Comparison of ENCODE assay signal across 18 cellular contexts in the genomic region with DNA sequence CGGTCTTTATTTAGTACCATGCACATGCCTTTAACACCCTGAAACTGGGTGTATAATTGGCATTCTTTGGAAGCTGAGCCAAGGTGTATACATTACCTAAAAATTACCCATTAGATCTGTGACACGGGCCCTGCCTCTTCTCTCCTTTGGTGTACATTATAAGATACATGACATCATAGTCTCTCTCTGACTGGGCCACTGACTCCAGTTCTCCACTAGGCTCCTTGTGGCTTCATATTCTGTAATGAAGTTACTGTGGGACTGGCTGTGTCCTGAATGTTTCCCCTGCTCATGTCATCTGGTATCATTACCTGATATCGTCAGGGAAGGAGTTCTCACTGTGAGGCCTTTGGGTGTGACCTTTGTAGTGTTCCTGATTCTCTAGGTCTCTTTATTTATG.
DNase-seq lines count a peak whose midpoint lies in the region; ATAC-seq, FAIRE-seq and TF ChIP-seq lines count a peak whose summit lies in the region.
"Had no signal": no experiment of that assay in that cellular context is flagged by ENCODE, and none has a peak within 500 bp of the region (broad histone marks: within the 10 kb centered on the region; RNA-seq: fewer than 3 reads in every experiment).

No MANE protein-coding gene starts in this region.

- DNase-seq in activated T-cell treated with anti-CD3 and anti-CD28 coated beads, Interleukin-2, amount 50 U/mL, for 72 hours, result no peak
- DNase-seq in activated T-cell treated with anti-CD3 and anti-CD28 coated beads for 4 hours (no peak), GM12878 (ENCODE audit: low read depth, low spot score) (no peak), vagina (ENCODE audit: extremely low spot score in 2 of 2) (no peak), NCI-H1436 (lab: John Stamatoyannopoulos, UW) (no peak)
- DNase-seq in stimulated activated naive CD8-positive, alpha-beta T cell treated with anti-CD3 and anti-CD28 coated beads, Interleukin-15, amount 100 ng/mL, for 72 hours, result no peak
- no peak for DNase-seq in stimulated activated naive CD8-positive, alpha-beta T cell treated with anti-CD3 and anti-CD28 coated beads, Interleukin-15, Interleukin-2, amounts not matched to agents 100 U/mL and 50 U/mL, for 24 hours
- no peak for DNase-seq in stimulated activated CD8-positive, alpha-beta memory T cell treated with anti-CD3 and anti-CD28 coated beads, Interleukin-4, amount 100 ng/mL, for 48 hours
- DNase-seq: 8988T; CD4-positive, alpha-beta memory T cell; GF-D8 had no signal

- no peaks in the 10 kb centered on the region for H3K79me2 ChIP-seq in GM12878 (ENCODE audit: control insufficient read depth, insufficient read depth, low read length)

- H3K4me1 ChIP-seq in GM12878 (ENCODE audit: control insufficient read depth, insufficient read depth, low read length) (no peaks in the 10 kb centered on the region), vagina (peaks cover 6% of the 10 kb centered on the region)
- H3K4me1 ChIP-seq: BLaER1 had no signal

- H3K4me3 ChIP-seq in GM12878 (no peak overlapping the region), vagina (no peak overlapping the region)
- H3K4me3 ChIP-seq: BLaER1, GM23248, HAP-1 had no signal

- peak; percentile 59 for FAIRE-seq in GM12878 (lab: Jason Lieb, UNC)
- FAIRE-seq: GM12891 had no signal

- H3K4me2 ChIP-seq in GM12878 (ENCODE audit: control insufficient read depth, insufficient read depth), result no peak overlapping the region
- H3K4me2 ChIP-seq: BLaER1 had no signal

- H3K36me3 ChIP-seq in GM12878 (ENCODE audit: control insufficient read depth in 2 of 2, insufficient read depth in 2 of 2, low read length in 1 of 2) (no peaks in the 10 kb centered on the region), vagina (no peaks in the 10 kb centered on the region)
- H3K36me3 ChIP-seq: BLaER1, HAP-1 had no signal

- no TSS peak for BruUV-seq in GM12878 (replicated peaks; lab: Mats Ljungman, UMichigan)

- no peak for TF ChIP-seq POLR2A in GM12878 (IDR thresholded peaks at IDR 0.05; ENCODE audit: low read depth, low read length)
- no peak for TF ChIP-seq POLR2A in vagina (IDR thresholded peaks at IDR 0.05)

- H3K9me3 Mint-ChIP-seq in activated T-cell treated with anti-CD3 and anti-CD28 coated beads, Interleukin-2, amount 50 U/mL, for 72 hours, result no peaks in the 10 kb centered on the region
- H3K9me3 Mint-ChIP-seq in stimulated activated naive CD8-positive, alpha-beta T cell treated with anti-CD3 and anti-CD28 coated beads, Interleukin-15, amount 100 ng/mL, for 72 hours, result no peaks in the 10 kb centered on the region
- H3K9me3 Mint-ChIP-seq: CD4-positive, alpha-beta memory T cell had no signal

- no peak overlapping the region for H3K4me3 Mint-ChIP-seq in activated T-cell treated with anti-CD3 and anti-CD28 coated beads, Interleukin-2, amount 50 U/mL, for 72 hours
- no peak overlapping the region for H3K4me3 Mint-ChIP-seq in stimulated activated naive CD8-positive, alpha-beta T cell treated with anti-CD3 and anti-CD28 coated beads, Interleukin-15, amount 100 ng/mL, for 72 hours
- H3K4me3 Mint-ChIP-seq: CD14-positive monocyte, IgD-negative memory B cell had no signal

- H3K36me3 Mint-ChIP-seq in activated T-cell treated with anti-CD3 and anti-CD28 coated beads, Interleukin-2, amount 50 U/mL, for 72 hours (ENCODE audit: insufficient read depth in 2 of 2), result no peaks in the 10 kb centered on the region
- H3K36me3 Mint-ChIP-seq: CD14-positive monocyte; CD4-positive, alpha-beta memory T cell; IgD-negative memory B cell had no signal

- no peak overlapping the region for H3K9ac ChIP-seq in GM12878 (ENCODE audit: control insufficient read depth, insufficient read depth, low read length)
- H3K9ac ChIP-seq: BLaER1, GM23248 had no signal

- POLR2A ChIA-PET in GM12878 (lab: Charles Lee), result interaction anchor here (1.5 kb wide), 1 partner anchor 12 kb away, joined by 3 read pairs; no protein-coding TSS in a partner anchor

- in situ Hi-C loops in GM12878 (cut with MboI), result no loop called here

- CTCF ChIA-PET in GM12878 (lab: Yijun Ruan, JAX), result no interaction called here

- H3K27me3 ChIP-seq in GM12878 (replicated peaks in 1 of 2; ENCODE audit: control insufficient read depth in 2 of 2, insufficient read depth in 2 of 2, low read length in 1 of 2) (no peaks in the 10 kb centered on the region), vagina (no peaks in the 10 kb centered on the region)
- H3K27me3 ChIP-seq: BLaER1 had no signal

- H3K27ac ChIP-seq in GM12878 (ENCODE audit: control insufficient read depth, insufficient read depth) (no peak overlapping the region), vagina (peak overlapping the region; percentile 40)
- H3K27ac ChIP-seq: BLaER1, GM23248, HL-60 had no signal

- no peak for TF ChIP-seq CTCF in GM12878 (IDR thresholded peaks at IDR 0.05 in 2 of 3, conservative IDR thresholded peaks at IDR 0.05 in 1 of 3; ENCODE audit: control insufficient read depth in 2 of 3, extremely low read depth in 1 of 3, insufficient read depth in 1 of 3, low read depth in 3 of 3, low read length in 3 of 3)
- no peak for TF ChIP-seq CTCF in vagina (IDR thresholded peaks at IDR 0.05)

- WGBS in GM12878 (ENCODE audit: insufficient coverage, insufficient replicate concordance, low lambda C conversion rate, missing lambda C conversion rate), result 29% methylated on average over 3 of the region's 3 CpGs

- no peak for TF ChIP-seq EP300 in GM12878 (IDR thresholded peaks at IDR 0.05; ENCODE audit: borderline replicate concordance in 1 of 2, control insufficient read depth in 1 of 2, low read depth in 2 of 2, low read length in 2 of 2)

- no peak for TF ChIP-seq RAD21 in GM12878 (IDR thresholded peaks at IDR 0.05; ENCODE audit: insufficient read depth, low read depth, low read length)

- intact Hi-C loops in GM12878 (cut with micrococcal nuclease; ENCODE audit: unreplicated experiment) (no loop called here), vagina (cut with DNase I) (no loop called here)

- peaks cover 6% of the 10 kb centered on the region for H3K4me1 Mint-ChIP-seq in activated T-cell treated with anti-CD3 and anti-CD28 coated beads, Interleukin-2, amount 50 U/mL, for 72 hours (ENCODE audit: low read depth)
- H3K4me1 Mint-ChIP-seq in stimulated activated naive CD8-positive, alpha-beta T cell treated with anti-CD3 and anti-CD28 coated beads, Interleukin-15, amount 100 ng/mL, for 72 hours, result no peaks in the 10 kb centered on the region
- H3K4me1 Mint-ChIP-seq: CD4-positive, alpha-beta memory T cell; IgD-negative memory B cell had no signal

- SMC1A ChIA-PET in GM12878 (lab: Charles Lee; ENCODE audit: uncharacterized antibody, unreplicated experiment), result interaction anchor here (3.2 kb wide), 1 partner anchor 11 kb away, joined by 9 read pairs; no protein-coding TSS in a partner anchor

- H3K27ac Mint-ChIP-seq in activated T-cell treated with anti-CD3 and anti-CD28 coated beads, Interleukin-2, amount 50 U/mL, for 72 hours, result no peak overlapping the region
- no peak overlapping the region for H3K27ac Mint-ChIP-seq in stimulated activated naive CD8-positive, alpha-beta T cell treated with anti-CD3 and anti-CD28 coated beads, Interleukin-15, amount 100 ng/mL, for 72 hours
- H3K27ac Mint-ChIP-seq: CD14-positive monocyte, IgD-negative memory B cell had no signal

- peak; percentile 53 to 60 for ATAC-seq in activated T-cell treated with anti-CD3 and anti-CD28 coated beads, Interleukin-2, amount 50 U/mL, for 72 hours (replicated peaks in 1 of 2)
- ATAC-seq in stimulated activated naive CD8-positive, alpha-beta T cell treated with anti-CD3 and anti-CD28 coated beads, Interleukin-15, amount 100 ng/mL, for 72 hours, result peak; percentile 37
- ATAC-seq in stimulated activated naive CD8-positive, alpha-beta T cell treated with anti-CD3 and anti-CD28 coated beads, Interleukin-15, Interleukin-2, amounts not matched to agents 100 U/mL and 50 U/mL, for 24 hours, result no peak
- peak; percentile 52 for ATAC-seq in GM12878

- no peaks in the 10 kb centered on the region for H4K20me1 ChIP-seq in GM12878 (ENCODE audit: control insufficient read depth, insufficient read depth)
- H4K20me1 ChIP-seq: BLaER1 had no signal

- no peaks in the 10 kb centered on the region for H3K27me3 Mint-ChIP-seq in activated T-cell treated with anti-CD3 and anti-CD28 coated beads, Interleukin-2, amount 50 U/mL, for 72 hours (ENCODE audit: low read depth)
- H3K27me3 Mint-ChIP-seq in stimulated activated naive CD8-positive, alpha-beta T cell treated with anti-CD3 and anti-CD28 coated beads, Interleukin-15, amount 100 ng/mL, for 72 hours, result no peaks in the 10 kb centered on the region

- RAD21 ChIA-PET in GM12878 (lab: Charles Lee; ENCODE audit: unreplicated experiment), result interaction anchor here (0.8 kb wide), 1 partner anchor 66 kb away, joined by 3 read pairs; a partner anchor contains a TSS

- H3K9me3 ChIP-seq in GM12878 (replicated peaks; ENCODE audit: control insufficient read depth, insufficient read depth, low read length) (no peaks in the 10 kb centered on the region), vagina (no peaks in the 10 kb centered on the region)
- H3K9me3 ChIP-seq: BLaER1, HAP-1 had no signal

- no peak overlapping the region for H2AFZ ChIP-seq in GM12878 (ENCODE audit: control insufficient read depth, low read depth, low read length)
- H2AFZ ChIP-seq: GM23248 had no signal

TF ChIP-seq in GM12878, 131 proteins besides CTCF, POLR2A, EP300 and RAD21 (continues in another document):
- TF ChIP-seq BMI1 (IDR thresholded peaks at IDR 0.05; ENCODE audit: borderline replicate concordance), result no peak
- TF ChIP-seq, protein P1, sequence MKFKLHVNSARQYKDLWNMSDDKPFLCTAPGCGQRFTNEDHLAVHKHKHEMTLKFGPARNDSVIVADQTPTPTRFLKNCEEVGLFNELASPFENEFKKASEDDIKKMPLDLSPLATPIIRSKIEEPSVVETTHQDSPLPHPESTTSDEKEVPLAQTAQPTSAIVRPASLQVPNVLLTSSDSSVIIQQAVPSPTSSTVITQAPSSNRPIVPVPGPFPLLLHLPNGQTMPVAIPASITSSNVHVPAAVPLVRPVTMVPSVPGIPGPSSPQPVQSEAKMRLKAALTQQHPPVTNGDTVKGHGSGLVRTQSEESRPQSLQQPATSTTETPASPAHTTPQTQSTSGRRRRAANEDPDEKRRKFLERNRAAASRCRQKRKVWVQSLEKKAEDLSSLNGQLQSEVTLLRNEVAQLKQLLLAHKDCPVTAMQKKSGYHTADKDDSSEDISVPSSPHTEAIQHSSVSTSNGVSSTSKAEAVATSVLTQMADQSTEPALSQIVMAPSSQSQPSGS (IDR thresholded peaks at IDR 0.05; ENCODE audit: low read length), result no peak
- TF ChIP-seq RUNX3 (IDR thresholded peaks at IDR 0.05; ENCODE audit: low read length), result no peak; the same call in 1 of the 2 replicates
- TF ChIP-seq CREM (IDR thresholded peaks at IDR 0.05; ENCODE audit: low read depth), result peak; percentile 27; the same call in 1 of the 2 replicates
